ENCODE assay signal across 8 cellular contexts in genomic region chr2:190343170-190343499, GRCh38. TPM values are rescaled to one million over a fixed set of nuclear protein-coding genes. Genes with fewer than 3 reads are reported as not detected.
DNase-seq lines count a peak whose midpoint lies in the region; ATAC-seq and TF ChIP-seq lines count a peak whose summit lies in the region.

No MANE protein-coding gene starts in this region.

- DNase-seq in SJSA1 (ENCODE audit: low read depth in 1 of 2, low spot score in 2 of 2) (no peak), fibroblast of the aortic adventitia (ENCODE audit: low read depth) (no peak), amniotic stem cell (lab: John Stamatoyannopoulos, UW) (no peak)
- DNase-seq in stimulated activated CD4-positive, alpha-beta T cell treated with anti-CD3 and anti-CD28 coated beads, Interleukin-4, amount 100 ng/mL, for 4 hours = no peak

- H3K4me3 ChIP-seq in SJSA1 = peak overlapping the region; percentile 69
- H3K4me3 ChIP-seq in fibroblast of the aortic adventitia (ENCODE audit: low read depth, low read length) = peak overlapping the region; percentile 79
- H3K4me3 ChIP-seq in skeletal muscle tissue (ENCODE audit: low read length in 3 of 3) = peak overlapping the region; percentile 85 to 90 (median 86)

- no peaks in the 10 kb centered on the region for H3K9me3 ChIP-seq in SJSA1 (replicated peaks)
- H3K9me3 ChIP-seq in skeletal muscle tissue (ENCODE audit: control insufficient read depth in 3 of 3, low read length in 3 of 3) = no peaks in the 10 kb centered on the region

- peak; percentile 7 for ATAC-seq in GM19397 (IDR thresholded peaks at IDR 0.05; ENCODE audit: unreplicated experiment)
- ATAC-seq in GM21737 (IDR thresholded peaks at IDR 0.05; ENCODE audit: unreplicated experiment) = no peak
- no peak for ATAC-seq in GM21423 (IDR thresholded peaks at IDR 0.05; ENCODE audit: unreplicated experiment)

- H3K27ac ChIP-seq in SJSA1 (peak overlapping the region; percentile 75), skeletal muscle tissue (ENCODE audit: low read depth, low read length) (peak overlapping the region; percentile 90)

- peaks cover 16% of the 10 kb centered on the region for H3K4me1 ChIP-seq in SJSA1 (replicated peaks)
- H3K4me1 ChIP-seq in skeletal muscle tissue (ENCODE audit: control insufficient read depth in 3 of 3, insufficient read depth in 3 of 3, low read length in 3 of 3) = peaks cover 8 to 12% (median 10%) of the 10 kb centered on the region in 3 donors

- TF ChIP-seq CTCF in fibroblast of the aortic adventitia (IDR thresholded peaks at IDR 0.05; ENCODE audit: insufficient read depth, low read length) = no peak

- H3K36me3 ChIP-seq in SJSA1 (peaks cover 5% of the 10 kb centered on the region; the same call in 1 of the 2 replicates), skeletal muscle tissue (ENCODE audit: control insufficient read depth in 3 of 3, insufficient read depth in 3 of 3, low read length in 3 of 3) (no peaks in the 10 kb centered on the region)

- H3K27me3 ChIP-seq in SJSA1 (replicated peaks) (no peaks in the 10 kb centered on the region), skeletal muscle tissue (ENCODE audit: control insufficient read depth in 3 of 3, insufficient read depth in 3 of 3, low read length in 3 of 3) (no peaks in the 10 kb centered on the region)

- peak overlapping the region; percentile 87 to 91 (median 89) for H3K9ac ChIP-seq in skeletal muscle tissue (ENCODE audit: low read depth in 1 of 3, low read length in 3 of 3)

RNA-seq across cellular contexts. Expression of gene INPP1, which starts 0.3 kb away (rescaled TPM):
- total RNA-seq in SJSA1 (2014; rRNA removed; shearing (Covaris generic)) = 5.3 and 10.1 TPM in 2 replicates
- 9.2 and 11.8 TPM in 2 replicates for total RNA-seq in fibroblast of the aortic adventitia (ENCODE audit: low replicate concordance)
- total RNA-seq in skeletal muscle tissue = 8.4 TPM

RNA-seq across cellular contexts. Expression of gene HIBCH, which starts 23.5 kb away (rescaled TPM):
- total RNA-seq in SJSA1 (2014; rRNA removed; shearing (Covaris generic)) = 14.5 and 16.0 TPM in 2 replicates
- total RNA-seq in fibroblast of the aortic adventitia (ENCODE audit: low replicate concordance) (21.5 and 24.4 TPM in 2 replicates), skeletal muscle tissue (26.1 TPM)
